8 cellular contexts compared by ENCODE assay signal in genomic region chr9:109107402-109108240, GRCh38. TPM values are rescaled to one million over a fixed set of nuclear protein-coding genes. Genes with fewer than 3 reads are reported as not detected.
DNase-seq lines count a peak whose midpoint lies in the region; ATAC-seq and TF ChIP-seq lines count a peak whose summit lies in the region.

No MANE protein-coding gene starts in this region.

- H3K9me3 ChIP-seq in trophoblast cell (ENCODE audit: insufficient read depth, low read depth, low read length) (no peaks in the 10 kb centered on the region), suprapubic skin (no peaks in the 10 kb centered on the region), colonic mucosa (no peaks in the 10 kb centered on the region)

- H3K23ac ChIP-seq in trophoblast cell (ENCODE audit: low read length): no peak overlapping the region

- no peak overlapping the region for H2BK5ac ChIP-seq in trophoblast cell (ENCODE audit: low read depth, low read length, poor library complexity)

- H3K9ac ChIP-seq in trophoblast cell (ENCODE audit: low read length) (no peak overlapping the region), colonic mucosa (ENCODE audit: low read depth in 2 of 2, low read length in 2 of 2) (no peak overlapping the region)

- no peak overlapping the region for H2AFZ ChIP-seq in trophoblast cell (ENCODE audit: insufficient read depth, low read length, poor library complexity)

- H3K4me1 ChIP-seq in trophoblast cell (ENCODE audit: control insufficient read depth in 1 of 2, insufficient read depth in 2 of 2, low read length in 2 of 2): peaks cover 0 to 4% of the 10 kb centered on the region in 2 experiments
- H3K4me1 ChIP-seq in suprapubic skin: peaks cover 45% of the 10 kb centered on the region
- H3K4me1 ChIP-seq in colonic mucosa: no peaks in the 10 kb centered on the region

- TF ChIP-seq CTCF in epithelial cell of esophagus (IDR thresholded peaks at IDR 0.05; ENCODE audit: insufficient read depth, low read depth, low read length, missing control alignments) (no peak), suprapubic skin (IDR thresholded peaks at IDR 0.05) (no peak), colonic mucosa (IDR thresholded peaks at IDR 0.05) (no peak)

- no peak overlapping the region for H2BK120ac ChIP-seq in trophoblast cell (ENCODE audit: insufficient read depth, low read length, poor library complexity)

- H4K12ac ChIP-seq in trophoblast cell (ENCODE audit: low read depth, low read length): no peak overlapping the region

- peak; percentile 9 for DNase-seq in DMS53 treated with DMSO at 0.1 percent for 48 hours (lab: John Stamatoyannopoulos, UW; ENCODE audit: unreplicated experiment)
- peak; percentile 79 for DNase-seq in RPMI7951 (ENCODE audit: low read depth)
- DNase-seq in epithelial cell of esophagus (ENCODE audit: low read depth): peak; percentile 77
- peak; percentile 32 to 70 for DNase-seq in trophoblast cell
- DNase-seq in suprapubic skin (ENCODE audit: low spot score in 2 of 2): no peak
- DNase-seq in HuH-7.5 (ENCODE audit: low spot score): no peak
- no peak for DNase-seq in colonic mucosa

- no peak for TF ChIP-seq EP300 in suprapubic skin (IDR thresholded peaks at IDR 0.05)

- peak overlapping the region; percentile 62 for H3K4ac ChIP-seq in trophoblast cell (ENCODE audit: low read depth, low read length)

- no peak overlapping the region for H3K14ac ChIP-seq in trophoblast cell (ENCODE audit: low read length)

- peaks cover 4% of the 10 kb centered on the region for H3K79me2 ChIP-seq in trophoblast cell (ENCODE audit: control insufficient read depth, insufficient read depth, low read length, poor library complexity)

- no CpG with 5 or more reads among the region's 4 CpGs for WGBS in trophoblast cell (ENCODE audit: extremely low coverage, insufficient coverage, insufficient read length)
- 42% methylated on average over 4 of the region's 4 CpGs for WGBS in suprapubic skin

- H2AK5ac ChIP-seq in trophoblast cell (ENCODE audit: low read length): peak overlapping the region; percentile 10

- no peak overlapping the region for H4K91ac ChIP-seq in trophoblast cell (ENCODE audit: low read depth, low read length)

- H3K4me3 ChIP-seq in epithelial cell of esophagus (ENCODE audit: low read length) (no peak overlapping the region), trophoblast cell (ENCODE audit: low read depth, low read length) (no peak overlapping the region), suprapubic skin (no peak overlapping the region), colonic mucosa (no peak overlapping the region)

- no peak overlapping the region for H3K4me2 ChIP-seq in trophoblast cell (ENCODE audit: low read length)

- H2BK12ac ChIP-seq in trophoblast cell (ENCODE audit: low read length): no peak overlapping the region

- ATAC-seq in HG03571 (IDR thresholded peaks at IDR 0.05; ENCODE audit: unreplicated experiment): no peak

- H3K18ac ChIP-seq in trophoblast cell (ENCODE audit: low read length): no peak overlapping the region

- no peak for TF ChIP-seq POLR2A in suprapubic skin (IDR thresholded peaks at IDR 0.05)

- peaks cover 3% of the 10 kb centered on the region for H3K79me1 ChIP-seq in trophoblast cell (ENCODE audit: low read length)

- H3K36me3 ChIP-seq in trophoblast cell (ENCODE audit: control insufficient read depth in 1 of 2, insufficient read depth in 2 of 2, low read length in 2 of 2) (peaks cover 2 to 6% of the 10 kb centered on the region in 2 experiments), suprapubic skin (no peaks in the 10 kb centered on the region), colonic mucosa (no peaks in the 10 kb centered on the region)

- intact Hi-C loops in colonic mucosa (cut with DNase I): no loop called here

- H3K27me3 ChIP-seq in trophoblast cell (ENCODE audit: insufficient read depth, low read length) (no peaks in the 10 kb centered on the region), suprapubic skin (no peaks in the 10 kb centered on the region), colonic mucosa (no peaks in the 10 kb centered on the region)

- H4K8ac ChIP-seq in trophoblast cell (ENCODE audit: low read depth, low read length): no peak overlapping the region

- peak overlapping the region; percentile 39 for H3K27ac ChIP-seq in trophoblast cell (ENCODE audit: low read depth, low read length)
- no peak overlapping the region for H3K27ac ChIP-seq in suprapubic skin
- H3K27ac ChIP-seq in colonic mucosa: no peak overlapping the region

RNA-seq across cellular contexts. Expression of gene TMEM245, which starts 12.1 kb away (rescaled TPM):
- total RNA-seq in RPMI7951 (2014; rRNA removed; shearing (Covaris generic)): 47.6 and 49.4 TPM in 2 replicates
- 48.2 and 49.2 TPM in 2 replicates for polyA plus RNA-seq in trophoblast cell (2013)
- 10 to 100 TPM; 38.6 to 58.9 (median 54.3) TPM for total RNA-seq in suprapubic skin
- total RNA-seq in colonic mucosa: 10 to 100 TPM; 25.1 to 39.7 TPM

RNA-seq across cellular contexts. Expression of gene FRRS1L, which starts 59.4 kb away (rescaled TPM):
- not detected in 2 replicates for total RNA-seq in RPMI7951 (2014; rRNA removed; shearing (Covaris generic))
- 0.04 and 0.10 TPM in 2 replicates for polyA plus RNA-seq in trophoblast cell (2013)
- total RNA-seq in suprapubic skin (under 1 TPM in 2 of 4 donors, not detected in 2; 0.05 to 0.42 TPM), colonic mucosa (1 to 10 TPM in 1 of 2 donors, under 1 TPM in 1; 0.12 to 1.8 TPM)

Comparison
In these comparisons a context has a peak if more than half of its experiments do, and no peak if none do; other contexts are left out.
1. DNase-seq: peak in DMS53 treated with DMSO at 0.1 percent for 48 hours (single experiment), RPMI7951 (single experiment), epithelial cell of esophagus (single experiment) and trophoblast cell (2 of 2); none in suprapubic skin (0 of 2), HuH-7.5 (single experiment) and colonic mucosa (single experiment).